Comparison of ENCODE assay signal across 28 cellular contexts in genomic region chr1:43441166-43441893, GRCh38. TPM values are rescaled to one million over a fixed set of nuclear protein-coding genes. Genes with fewer than 3 reads are reported as not detected.
DNase-seq lines count a peak whose midpoint lies in the region; ATAC-seq and TF ChIP-seq lines count a peak whose summit lies in the region.
"Had no signal": no experiment of that assay in that cellular context is flagged by ENCODE, and none has a peak within 500 bp of the region (broad histone marks: within the 10 kb centered on the region; RNA-seq: fewer than 3 reads in every experiment).

No MANE protein-coding gene starts in this region.

- POLR2A ChIA-PET in activated B cell treated with CpG ODN at 0.5 μM for 24 hours (lab: Charles Lee): no interaction called here

- intact Hi-C loops in activated B cell treated with CpG ODN at 0.5 μM for 24 hours (cut with micrococcal nuclease) (no loop called here), left lung (cut with DNase I) (no loop called here)

- peak; percentile 19 for DNase-seq in activated CD4-positive, CD25-positive, alpha-beta regulatory T cell treated with anti-CD3 and anti-CD28 coated beads, Interleukin-2, amount 50 U/mL, for 72 hours
- no peak for DNase-seq in activated CD4-positive, CD25-positive, alpha-beta regulatory T cell (lab: John Stamatoyannopoulos, UW)
- DNase-seq in activated B cell treated with CpG ODN at 0.5 μM for 24 hours (peak; percentile 1), memory B cell (ENCODE audit: low spot score in 2 of 2) (no peak), left lung (no peak), foreskin keratinocyte (no peak), hepatic stellate cell (ENCODE audit: low spot score) (no peak)
- no peak for DNase-seq in stimulated activated naive B cell treated with anti-CD40 and anti-IgM and Interleukin-4, amounts not matched to agents 10 μg/mL and 1 μg/mL and 100 μg/mL, for 72 hours
- DNase-seq: activated CD4-positive, alpha-beta T cell treated with anti-CD3 and anti-CD28 coated beads for 1 hour; activated T-cell treated with anti-CD3 and anti-CD28 coated beads, Interleukin-2, amount 50 U/mL, for 4 hours; DMS153; foreskin fibroblast; Karpas-422; NCI-H1436 treated with DMSO at 0.1 percent for 48 hours; NCI-H226; NCI-H526 treated with DMSO at 0.1 percent for 48 hours; Right ventricle myocardium superior; stimulated activated CD8-positive, alpha-beta memory T cell treated with anti-CD3 and anti-CD28 coated beads, Interleukin-4, amount 100 ng/mL, for 48 hours; T-helper 17 cell; thyroid gland had no signal

- H3K4me3 ChIP-seq in left lung: no peak overlapping the region
- H3K4me3 ChIP-seq: BLaER1 treated with 17β-estradiol and CSF1 and Interleukin-3, amounts not matched to agents 10 nM and 100 nM; GM12878; right atrium auricular region; thyroid gland had no signal

- H3K4me1 Mint-ChIP-seq in activated B cell treated with CpG ODN at 0.5 μM for 24 hours (no peaks in the 10 kb centered on the region), memory B cell (no peaks in the 10 kb centered on the region)
- no peaks in the 10 kb centered on the region for H3K4me1 Mint-ChIP-seq in stimulated activated naive B cell treated with anti-CD40 and anti-IgM and Interleukin-4, amounts not matched to agents 10 μg/mL and 1 μg/mL and 100 μg/mL, for 72 hours
- H3K4me1 Mint-ChIP-seq: central memory CD8-positive, alpha-beta T cell had no signal

- no peaks in the 10 kb centered on the region for H3K27me3 ChIP-seq in left lung
- no peaks in the 10 kb centered on the region for H3K27me3 ChIP-seq in foreskin keratinocyte
- H3K27me3 ChIP-seq: BLaER1 treated with 17β-estradiol and CSF1 and Interleukin-3, amounts not matched to agents 10 nM and 100 nM; right atrium auricular region; thyroid gland had no signal

- H3K36me3 Mint-ChIP-seq in activated B cell treated with CpG ODN at 0.5 μM for 24 hours (ENCODE audit: low read depth) (peaks cover 83% of the 10 kb centered on the region), memory B cell (peaks cover 27% of the 10 kb centered on the region)
- peaks cover 56 to 79% of the 10 kb centered on the region in 2 donors for H3K36me3 Mint-ChIP-seq in stimulated activated naive B cell treated with anti-CD40 and anti-IgM and Interleukin-4, amounts not matched to agents 10 μg/mL and 1 μg/mL and 100 μg/mL, for 72 hours

- H3K4me3 Mint-ChIP-seq in activated B cell treated with CpG ODN at 0.5 μM for 24 hours: no peak overlapping the region
- no peak overlapping the region for H3K4me3 Mint-ChIP-seq in memory B cell
- no peak overlapping the region for H3K4me3 Mint-ChIP-seq in stimulated activated naive B cell treated with anti-CD40 and anti-IgM and Interleukin-4, amounts not matched to agents 10 μg/mL and 1 μg/mL and 100 μg/mL, for 72 hours
- H3K4me3 Mint-ChIP-seq: activated T-cell treated with anti-CD3 and anti-CD28 coated beads, Interleukin-2, amount 50 U/mL, for 4 hours; central memory CD8-positive, alpha-beta T cell; dendritic cell treated with granulocyte-macrophage colony-stimulating factor and Interleukin-4, amounts not matched to agents 40 ng/mL and 50 ng/mL, for 4 days; T-helper 17 cell had no signal

- H3K27ac ChIP-seq in left lung: no peak overlapping the region
- H3K27ac ChIP-seq in foreskin keratinocyte: no peak overlapping the region
- H3K27ac ChIP-seq: 22Rv1; BLaER1 treated with 17β-estradiol and CSF1 and Interleukin-3, amounts not matched to agents 10 nM and 100 nM; right atrium auricular region; thyroid gland had no signal

- H3K9me3 ChIP-seq in left lung: no peaks in the 10 kb centered on the region
- H3K9me3 ChIP-seq: BLaER1 treated with 17β-estradiol and CSF1 and Interleukin-3, amounts not matched to agents 10 nM and 100 nM; right atrium auricular region; thyroid gland had no signal

- no peaks in the 10 kb centered on the region for H3K9me3 Mint-ChIP-seq in activated B cell treated with CpG ODN at 0.5 μM for 24 hours
- H3K9me3 Mint-ChIP-seq in memory B cell: no peaks in the 10 kb centered on the region
- H3K9me3 Mint-ChIP-seq in stimulated activated naive B cell treated with anti-CD40 and anti-IgM and Interleukin-4, amounts not matched to agents 10 μg/mL and 1 μg/mL and 100 μg/mL, for 72 hours: no peaks in the 10 kb centered on the region
- H3K9me3 Mint-ChIP-seq: activated T-cell treated with anti-CD3 and anti-CD28 coated beads, Interleukin-2, amount 50 U/mL, for 4 hours; central memory CD8-positive, alpha-beta T cell; dendritic cell treated with granulocyte-macrophage colony-stimulating factor and Interleukin-4, amounts not matched to agents 40 ng/mL and 50 ng/mL, for 4 days had no signal

- ATAC-seq in activated B cell treated with CpG ODN at 0.5 μM for 24 hours (ENCODE audit: low read depth): no peak
- ATAC-seq in memory B cell (ENCODE audit: low read depth): no peak
- ATAC-seq in stimulated activated naive B cell treated with anti-CD40 and anti-IgM and Interleukin-4, amounts not matched to agents 10 μg/mL and 1 μg/mL and 100 μg/mL, for 72 hours (replicated peaks): no peak
- no peak for ATAC-seq in left lung
- ATAC-seq in foreskin keratinocyte: no peak
- ATAC-seq: activated T-cell treated with anti-CD3 and anti-CD28 coated beads, Interleukin-2, amount 50 U/mL, for 4 hours; esophagus mucosa; GM12878; SK-N-SH treated with all-trans-retinoic acid at 6 μM for 48 hours; T-helper 17 cell had no signal

- H3K27me3 Mint-ChIP-seq in activated B cell treated with CpG ODN at 0.5 μM for 24 hours: no peaks in the 10 kb centered on the region
- no peaks in the 10 kb centered on the region for H3K27me3 Mint-ChIP-seq in memory B cell
- H3K27me3 Mint-ChIP-seq in stimulated activated naive B cell treated with anti-CD40 and anti-IgM and Interleukin-4, amounts not matched to agents 10 μg/mL and 1 μg/mL and 100 μg/mL, for 72 hours: no peaks in the 10 kb centered on the region
- H3K27me3 Mint-ChIP-seq: central memory CD8-positive, alpha-beta T cell; dendritic cell treated with granulocyte-macrophage colony-stimulating factor and Interleukin-4, amounts not matched to agents 40 ng/mL and 50 ng/mL, for 4 days; T-helper 17 cell had no signal

- CTCF ChIA-PET in activated B cell treated with CpG ODN at 0.5 μM for 24 hours (lab: Charles Lee): no interaction called here

- no peak for TF ChIP-seq CTCF in activated B cell treated with CpG ODN at 0.5 μM for 24 hours (IDR thresholded peaks at IDR 0.05)
- no peak for TF ChIP-seq CTCF in left lung (IDR thresholded peaks at IDR 0.05)
- TF ChIP-seq CTCF in foreskin keratinocyte (conservative IDR thresholded peaks at IDR 0.05): no peak

- peaks cover 0 to 97% of the 10 kb centered on the region in 2 donors for H3K36me3 ChIP-seq in left lung

- H3K4me1 ChIP-seq in left lung (no peaks in the 10 kb centered on the region), foreskin keratinocyte (no peaks in the 10 kb centered on the region)
- H3K4me1 ChIP-seq: BLaER1 treated with 17β-estradiol and CSF1 and Interleukin-3, amounts not matched to agents 10 nM and 100 nM; right atrium auricular region; thyroid gland had no signal

- H3K27ac Mint-ChIP-seq in activated B cell treated with CpG ODN at 0.5 μM for 24 hours (no peak overlapping the region), memory B cell (peak overlapping the region; percentile 54)
- H3K27ac Mint-ChIP-seq in stimulated activated naive B cell treated with anti-CD40 and anti-IgM and Interleukin-4, amounts not matched to agents 10 μg/mL and 1 μg/mL and 100 μg/mL, for 72 hours: peak overlapping the region; percentile 6
- H3K27ac Mint-ChIP-seq: dendritic cell treated with granulocyte-macrophage colony-stimulating factor and Interleukin-4, amounts not matched to agents 40 ng/mL and 50 ng/mL, for 4 days; T-helper 17 cell had no signal

RNA-seq across cellular contexts. Expression of gene HYI, which starts 12.4 kb away (rescaled TPM):
- total RNA-seq in activated B cell treated with CpG ODN at 0.5 μM for 24 hours (10.0 and 12.3 TPM in 2 replicates), left lung (10 to 100 TPM; 55.9 to 60.2 TPM), foreskin keratinocyte (86.0 and 93.4 TPM in 2 replicates)
- 104 and 115 TPM in 2 replicates for polyA plus RNA-seq in foreskin keratinocyte

RNA-seq across cellular contexts. Expression of gene SZT2, which starts 51.6 kb away (rescaled TPM):
- total RNA-seq in activated B cell treated with CpG ODN at 0.5 μM for 24 hours (108 and 139 TPM in 2 replicates), left lung (10 to 100 TPM; 40.1 to 68.0 TPM), foreskin keratinocyte (14.2 and 16.9 TPM in 2 replicates)
- 5.0 and 6.2 TPM in 2 replicates for polyA plus RNA-seq in foreskin keratinocyte

RNA-seq across cellular contexts. Expression of gene MED8, which starts 51.7 kb away (rescaled TPM):
- total RNA-seq in activated B cell treated with CpG ODN at 0.5 μM for 24 hours (33.8 and 37.2 TPM in 2 replicates), left lung (10 to 100 TPM; 40.3 to 48.5 TPM), foreskin keratinocyte (36.7 and 47.2 TPM in 2 replicates)
- polyA plus RNA-seq in foreskin keratinocyte: 40.0 and 52.2 TPM in 2 replicates

Comparison
In these comparisons a context has a peak if more than half of its experiments do, and no peak if none do; other contexts are left out.
1. DNase-seq: peak in activated CD4-positive, CD25-positive, alpha-beta regulatory T cell treated with anti-CD3 and anti-CD28 coated beads, Interleukin-2, amount 50 U/mL, for 72 hours (single experiment) and activated B cell treated with CpG ODN at 0.5 μM for 24 hours (single experiment); none in activated CD4-positive, CD25-positive, alpha-beta regulatory T cell (0 of 4), memory B cell (0 of 2), stimulated activated naive B cell treated with anti-CD40 and anti-IgM and Interleukin-4, amounts not matched to agents 10 μg/mL and 1 μg/mL and 100 μg/mL, for 72 hours (single experiment), left lung (0 of 2), foreskin keratinocyte (0 of 2) and hepatic stellate cell (single experiment).